1 cellular context compared by ENCODE assay signal in genomic region chr1:114075082-114075481, GRCh38.
TF ChIP-seq lines count a peak whose summit lies in the region.

No MANE protein-coding gene starts in this region.

TF ChIP-seq in HepG2, 621 proteins besides CTCF, POLR2A, EP300 and RAD21 (continued from another document):
- TF ChIP-seq ZNF646 (CRISPR knock-in tag; IDR thresholded peaks at IDR 0.05), result peak; percentile 76; the same call in 1 of the 2 replicates
- TF ChIP-seq ZNF496 (CRISPR knock-in tag; IDR thresholded peaks at IDR 0.05; ENCODE audit: insufficient replicate concordance), result no peak
- no peak for TF ChIP-seq FOSL1 (CRISPR knock-in tag; IDR thresholded peaks at IDR 0.05; ENCODE audit: borderline replicate concordance)
- no peak for TF ChIP-seq ZIK1 (CRISPR knock-in tag; IDR thresholded peaks at IDR 0.05; ENCODE audit: borderline replicate concordance, low read depth)
- TF ChIP-seq GTF3A (CRISPR knock-in tag; conservative IDR thresholded peaks at IDR 0.05), result no peak
- no peak for TF ChIP-seq ZSCAN12 (CRISPR knock-in tag; IDR thresholded peaks at IDR 0.05)
